In genomic region chr5:175520321-175520720, GRCh38 we compare ENCODE assay signal across 11 cellular contexts. TPM values are rescaled to one million over a fixed set of nuclear protein-coding genes. Genes with fewer than 3 reads are reported as not detected.
DNase-seq lines count a peak whose midpoint lies in the region; ATAC-seq and TF ChIP-seq lines count a peak whose summit lies in the region.
"Had no signal": no experiment of that assay in that cellular context is flagged by ENCODE, and none has a peak within 500 bp of the region (broad histone marks: within the 10 kb centered on the region; RNA-seq: fewer than 3 reads in every experiment).

No MANE protein-coding gene starts in this region.

- 93 to 97% (median 95%) methylated on average over 5 of the region's 5 CpGs for WGBS in stomach, 5 donors

- TF ChIP-seq POLR2A in stomach (IDR thresholded peaks at IDR 0.05) = no peak

- DNase-seq in activated gamma-delta T cell treated with Interleukin-2 at 50 U/mL for 16 hours (peak; percentile 33), activated gamma-delta T cell (lab: John Stamatoyannopoulos, UW) (no peak), dermis blood vessel endothelial cell (no peak), stomach (no peak), 8988T (no peak)
- DNase-seq in activated T-helper 9 cell treated with anti-CD3 and anti-CD28 coated beads, Interleukin-2, amount 50 U/mL, for 16 hours (ENCODE audit: low read depth) = peak; percentile 22
- DNase-seq in stimulated activated CD4-positive, alpha-beta T cell treated with anti-CD3 and anti-CD28 coated beads, Interleukin-12 subunit alpha, Interleukin-12 subunit beta, amount 100 ng/mL, for 24 hours (ENCODE audit: low read depth in 2 of 2) = peak; percentile 49 to 52
- DNase-seq: heart right ventricle, upper lobe of left lung had no signal

- no peaks in the 10 kb centered on the region for H3K4me1 ChIP-seq in stomach
- H3K4me1 ChIP-seq: upper lobe of left lung had no signal

- intact Hi-C loops in stomach (cut with DNase I; ENCODE audit: low total_unique reads) = no loop called here

- no peak for TF ChIP-seq EP300 in stomach (IDR thresholded peaks at IDR 0.05)

- H3K36me3 ChIP-seq in stomach = peaks cover 10 to 95% (median 89%) of the 10 kb centered on the region in 4 donors

- no peaks in the 10 kb centered on the region for H3K27me3 ChIP-seq in stomach
- H3K27me3 ChIP-seq: cardiac muscle cell, heart right ventricle, upper lobe of left lung had no signal

- H3K4me3 ChIP-seq in stomach = no peak overlapping the region
- H3K4me3 ChIP-seq: cardiac muscle cell, heart right ventricle, upper lobe of left lung had no signal

- H3K27ac ChIP-seq in stomach = no peak overlapping the region
- H3K27ac ChIP-seq: cardiac muscle cell, upper lobe of left lung had no signal

- no peak for ATAC-seq in GM18861 (IDR thresholded peaks at IDR 0.05; ENCODE audit: unreplicated experiment)

- TF ChIP-seq CTCF in stomach (IDR thresholded peaks at IDR 0.05) = no peak

- H3K9me3 ChIP-seq in stomach = no peaks in the 10 kb centered on the region
- H3K9me3 ChIP-seq: upper lobe of left lung had no signal

RNA-seq across cellular contexts. Expression of gene SFXN1, which starts 42.0 kb away (rescaled TPM):
- total RNA-seq in dermis blood vessel endothelial cell = 109 and 176 TPM in 2 replicates
- total RNA-seq in stomach = 10 to 100 TPM; 14.0 to 33.6 (median 20.3) TPM
- polyA plus RNA-seq in stomach = 1 to 10 TPM; 8.3 to 9.3 (median 9.2) TPM

Comparison
In these comparisons a context has a peak if more than half of its experiments do, and no peak if none do; other contexts are left out.
1. DNase-seq: peak in activated gamma-delta T cell treated with Interleukin-2 at 50 U/mL for 16 hours (single experiment), activated T-helper 9 cell treated with anti-CD3 and anti-CD28 coated beads, Interleukin-2, amount 50 U/mL, for 16 hours (single experiment) and stimulated activated CD4-positive, alpha-beta T cell treated with anti-CD3 and anti-CD28 coated beads, Interleukin-12 subunit alpha, Interleukin-12 subunit beta, amount 100 ng/mL, for 24 hours (2 of 2); none in activated gamma-delta T cell (single experiment), dermis blood vessel endothelial cell (single experiment), stomach (single experiment) and 8988T (single experiment).